In the genomic region with DNA sequence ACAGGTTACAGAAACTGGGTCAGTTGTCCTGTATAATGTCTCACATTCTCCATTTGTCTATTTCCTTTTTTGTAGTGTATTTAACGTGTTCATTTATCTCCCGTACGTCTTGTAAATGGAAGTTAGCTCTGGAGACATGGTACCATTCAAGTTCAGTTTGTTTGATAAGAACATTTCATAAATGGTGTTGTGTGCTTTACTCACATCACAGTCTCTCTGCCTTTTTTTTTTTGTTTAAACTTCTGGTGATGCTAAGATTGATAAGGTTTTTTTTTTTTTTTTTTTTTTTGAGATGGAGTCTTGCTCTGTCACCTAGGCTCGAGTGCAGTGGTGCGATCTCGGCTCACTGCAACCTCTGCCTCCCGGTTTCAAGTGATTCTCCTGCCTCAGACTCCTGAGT, we compare ENCODE assay signal across 14 cellular contexts. TPM values are rescaled to one million over a fixed set of nuclear protein-coding genes. Genes with fewer than 3 reads are reported as not detected.
DNase-seq lines count a peak whose midpoint lies in the region; ATAC-seq and TF ChIP-seq lines count a peak whose summit lies in the region.
"Had no signal": no experiment of that assay in that cellular context is flagged by ENCODE, and none has a peak within 500 bp of the region (broad histone marks: within the 10 kb centered on the region; RNA-seq: fewer than 3 reads in every experiment).

No MANE protein-coding gene starts in this region.

- H3K4me3 Mint-ChIP-seq in stimulated activated naive CD8-positive, alpha-beta T cell treated with anti-CD3 and anti-CD28 coated beads, Interleukin-15, Interleukin-2, amounts not matched to agents 100 ng/mL and 50 ng/mL, for 24 hours: no peak overlapping the region
- no peak overlapping the region for H3K4me3 Mint-ChIP-seq in stimulated activated naive CD8-positive, alpha-beta T cell treated with anti-CD3 and anti-CD28 coated beads, Interleukin-15, amount 100 ng/mL, for 72 hours
- H3K4me3 Mint-ChIP-seq in mesothelial cell of epicardium: no peak overlapping the region
- H3K4me3 Mint-ChIP-seq: B cell; CD8-positive, alpha-beta T cell had no signal

- H3K4me1 Mint-ChIP-seq in stimulated activated naive CD8-positive, alpha-beta T cell treated with anti-CD3 and anti-CD28 coated beads, Interleukin-15, Interleukin-2, amounts not matched to agents 100 ng/mL and 50 ng/mL, for 24 hours (ENCODE audit: low read depth): peaks cover 11% of the 10 kb centered on the region
- H3K4me1 Mint-ChIP-seq in stimulated activated naive CD8-positive, alpha-beta T cell treated with anti-CD3 and anti-CD28 coated beads, Interleukin-15, amount 100 ng/mL, for 72 hours: peaks cover 18% of the 10 kb centered on the region
- peaks cover 6% of the 10 kb centered on the region for H3K4me1 Mint-ChIP-seq in mesothelial cell of epicardium

- TF ChIP-seq CTCF in mesothelial cell of epicardium (IDR thresholded peaks at IDR 0.05; ENCODE audit: unreplicated experiment): no peak

- no peaks in the 10 kb centered on the region for H3K9me3 ChIP-seq in SK-N-MC (ENCODE audit: low read depth, low read length)

- no peak overlapping the region for H3K9ac ChIP-seq in SK-N-MC (ENCODE audit: insufficient read length)
- H3K9ac ChIP-seq: BLaER1 treated with 17β-estradiol and CSF1 and Interleukin-3, amounts not matched to agents 10 nM and 100 nM had no signal

- peaks cover 3% of the 10 kb centered on the region for H3K36me3 Mint-ChIP-seq in stimulated activated naive CD8-positive, alpha-beta T cell treated with anti-CD3 and anti-CD28 coated beads, Interleukin-15, Interleukin-2, amounts not matched to agents 100 ng/mL and 50 ng/mL, for 24 hours (ENCODE audit: low read depth)
- H3K36me3 Mint-ChIP-seq in mesothelial cell of epicardium: peaks cover 5% of the 10 kb centered on the region
- H3K36me3 Mint-ChIP-seq: CD8-positive, alpha-beta T cell had no signal

- H3K27ac Mint-ChIP-seq in stimulated activated naive CD8-positive, alpha-beta T cell treated with anti-CD3 and anti-CD28 coated beads, Interleukin-15, Interleukin-2, amounts not matched to agents 100 ng/mL and 50 ng/mL, for 24 hours: peak overlapping the region; percentile 2
- H3K27ac Mint-ChIP-seq in stimulated activated naive CD8-positive, alpha-beta T cell treated with anti-CD3 and anti-CD28 coated beads, Interleukin-15, amount 100 ng/mL, for 72 hours: no peak overlapping the region
- peak overlapping the region; percentile 18 for H3K27ac Mint-ChIP-seq in mesothelial cell of epicardium
- H3K27ac Mint-ChIP-seq: B cell; CD8-positive, alpha-beta T cell had no signal

- no peak for ATAC-seq in stimulated activated naive CD8-positive, alpha-beta T cell treated with anti-CD3 and anti-CD28 coated beads, Interleukin-15, amount 100 ng/mL, for 72 hours
- ATAC-seq in HG02852 (IDR thresholded peaks at IDR 0.05; ENCODE audit: unreplicated experiment) (no peak), HG03565 (IDR thresholded peaks at IDR 0.05; ENCODE audit: unreplicated experiment) (no peak)
- ATAC-seq: CD8-positive, alpha-beta T cell had no signal

- no peak for DNase-seq in stimulated activated naive CD8-positive, alpha-beta T cell treated with anti-CD3 and anti-CD28 coated beads, Interleukin-15, amount 100 ng/mL, for 72 hours
- DNase-seq in SK-N-MC (ENCODE audit: low read depth, low spot score) (no peak), mesothelial cell of epicardium (ENCODE audit: low spot score in 2 of 2, unreplicated experiment in 2 of 2) (no peak)
- DNase-seq in activated CD4-positive, alpha-beta T cell treated with anti-CD3 and anti-CD28 coated beads for 1 hour: no peak
- DNase-seq: Calu3; CD8-positive, alpha-beta T cell; DMS79 treated with DMSO at 0.1 percent for 48 hours; GF-D8; HCEC 1CT had no signal

- H3K27me3 Mint-ChIP-seq in stimulated activated naive CD8-positive, alpha-beta T cell treated with anti-CD3 and anti-CD28 coated beads, Interleukin-15, Interleukin-2, amounts not matched to agents 100 ng/mL and 50 ng/mL, for 24 hours: no peaks in the 10 kb centered on the region
- H3K27me3 Mint-ChIP-seq in stimulated activated naive CD8-positive, alpha-beta T cell treated with anti-CD3 and anti-CD28 coated beads, Interleukin-15, amount 100 ng/mL, for 72 hours: no peaks in the 10 kb centered on the region
- no peaks in the 10 kb centered on the region for H3K27me3 Mint-ChIP-seq in mesothelial cell of epicardium (ENCODE audit: low read depth)
- H3K27me3 Mint-ChIP-seq: B cell had no signal

- H3K9me3 Mint-ChIP-seq in stimulated activated naive CD8-positive, alpha-beta T cell treated with anti-CD3 and anti-CD28 coated beads, Interleukin-15, Interleukin-2, amounts not matched to agents 100 ng/mL and 50 ng/mL, for 24 hours: no peaks in the 10 kb centered on the region
- no peaks in the 10 kb centered on the region for H3K9me3 Mint-ChIP-seq in stimulated activated naive CD8-positive, alpha-beta T cell treated with anti-CD3 and anti-CD28 coated beads, Interleukin-15, amount 100 ng/mL, for 72 hours
- no peaks in the 10 kb centered on the region for H3K9me3 Mint-ChIP-seq in mesothelial cell of epicardium
- H3K9me3 Mint-ChIP-seq: CD8-positive, alpha-beta T cell had no signal

- H3K27ac ChIP-seq in SK-N-MC: peak overlapping the region; percentile 55
- H3K27ac ChIP-seq: BLaER1 treated with 17β-estradiol and CSF1 and Interleukin-3, amounts not matched to agents 10 nM and 100 nM had no signal

- no peak overlapping the region for H3K4me3 ChIP-seq in SK-N-MC
- H3K4me3 ChIP-seq: BLaER1 treated with 17β-estradiol and CSF1 and Interleukin-3, amounts not matched to agents 10 nM and 100 nM had no signal

- no peaks in the 10 kb centered on the region for H3K36me3 ChIP-seq in SK-N-MC (ENCODE audit: insufficient read depth, low read length)

RNA-seq across cellular contexts. Expression of a gene that starts 41.7 kb away (rescaled TPM):
- 44.9 to 47.7 TPM (median 47.3 TPM) in 3 replicates for total RNA-seq in mesothelial cell of epicardium

RNA-seq across cellular contexts. Expression of a gene that starts 44.2 kb away (rescaled TPM):
- 44.0 to 47.0 TPM (median 45.4 TPM) in 3 replicates for total RNA-seq in mesothelial cell of epicardium

Comparison
In these comparisons a context has a peak if more than half of its experiments do, and no peak if none do; other contexts are left out.
1. H3K27ac Mint-ChIP-seq: peak in stimulated activated naive CD8-positive, alpha-beta T cell treated with anti-CD3 and anti-CD28 coated beads, Interleukin-15, Interleukin-2, amounts not matched to agents 100 ng/mL and 50 ng/mL, for 24 hours (single experiment) and mesothelial cell of epicardium (single experiment); none in stimulated activated naive CD8-positive, alpha-beta T cell treated with anti-CD3 and anti-CD28 coated beads, Interleukin-15, amount 100 ng/mL, for 72 hours (0 of 2).